1 cellular context compared by ENCODE assay signal in genomic region chr10:17106991-17107390, GRCh38.
TF ChIP-seq lines count a peak whose summit lies in the region.

No MANE protein-coding gene starts in this region.

TF ChIP-seq in GM23338, 12 proteins besides CTCF, POLR2A, EP300 and RAD21 (continued from another document):
- TF ChIP-seq REST (IDR thresholded peaks at IDR 0.05; ENCODE audit: unreplicated experiment) (no peak), JUNB (IDR thresholded peaks at IDR 0.05; ENCODE audit: unreplicated experiment) (no peak), EZH2phosphoT487 (IDR thresholded peaks at IDR 0.05; ENCODE audit: unreplicated experiment) (no peak), EZH2 (IDR thresholded peaks at IDR 0.05; ENCODE audit: low read depth, unreplicated experiment) (no peak), POLR2AphosphoS5 (IDR thresholded peaks at IDR 0.05; ENCODE audit: low read depth) (no peak), ZNF114 (CRISPR knock-in tag; IDR thresholded peaks at IDR 0.05) (no peak), CREB1 (CRISPR knock-in tag; IDR thresholded peaks at IDR 0.05; ENCODE audit: low read depth) (no peak), ETS1 (IDR thresholded peaks at IDR 0.05) (no peak), ZNF462 (CRISPR knock-in tag; IDR thresholded peaks at IDR 0.05) (no peak), NANOG (IDR thresholded peaks at IDR 0.05; ENCODE audit: borderline replicate concordance) (no peak)
